7 cellular contexts compared by ENCODE assay signal in the genomic region with DNA sequence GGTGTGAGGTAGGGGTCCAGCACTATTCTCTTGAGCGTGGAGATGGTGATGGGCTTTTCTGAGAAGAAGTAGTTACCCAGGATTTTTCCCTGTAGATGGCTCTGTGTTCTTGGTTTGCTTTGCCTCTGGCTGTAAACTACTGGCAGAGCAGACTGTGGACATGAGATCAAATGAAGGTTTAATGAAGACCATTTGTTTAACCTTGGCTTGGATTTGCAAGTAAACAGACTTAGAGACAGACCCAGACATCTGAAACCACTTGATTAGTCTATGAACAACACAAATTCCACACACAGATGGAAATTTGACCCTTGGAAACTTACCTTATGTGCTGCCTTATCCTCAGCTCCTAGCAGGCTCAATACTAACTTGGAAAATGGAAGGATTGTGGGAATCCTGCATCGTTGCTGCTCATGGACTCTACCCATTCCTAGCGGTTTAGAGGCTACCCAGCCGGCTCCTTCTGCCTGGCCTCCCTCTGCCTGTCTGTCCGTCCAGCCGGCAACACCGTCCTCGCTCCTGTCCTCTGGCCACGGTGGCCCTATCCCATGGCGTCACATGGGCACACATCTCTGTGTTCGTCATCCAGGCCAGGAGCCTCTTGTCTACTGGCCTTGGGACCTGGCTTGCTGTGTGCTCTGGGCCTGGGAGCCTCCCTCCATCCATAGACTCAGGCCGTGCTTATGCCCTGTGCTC. TPM values are rescaled to one million over a fixed set of nuclear protein-coding genes. Genes with fewer than 3 reads are reported as not detected.
DNase-seq lines count a peak whose midpoint lies in the region; ATAC-seq and TF ChIP-seq lines count a peak whose summit lies in the region.
"Not testable (repeated sequence)": the region's sequence is repeated elsewhere in the genome, so short reads cannot be mapped to it uniquely, and the experiment has no call there.

No MANE protein-coding gene starts in this region.

- H3K36me3 ChIP-seq in SJSA1; heart left ventricle; hepatocyte (replicated peaks; ENCODE audit: insufficient read depth, low read depth); mucosa of descending colon (ENCODE audit: low read depth); spleen: not testable (repeated sequence)

- H3K27ac ChIP-seq in SJSA1, spleen: not testable (repeated sequence)
- H3K27ac ChIP-seq in heart left ventricle = peak overlapping the region in 6 of 12 donors; percentile 24 to 87 (median 60)
- peak overlapping the region; percentile 46 for H3K27ac ChIP-seq in hepatocyte

- peak; percentile 12 to 63 (median 43) for ATAC-seq in heart left ventricle
- ATAC-seq in mucosa of descending colon = not testable (repeated sequence)

- not testable (repeated sequence) for H3K9me2 ChIP-seq in hepatocyte (replicated peaks; ENCODE audit: insufficient read depth)

- H3K4me2 ChIP-seq in hepatocyte = not testable (repeated sequence)

- not testable (repeated sequence) for H4K20me1 ChIP-seq in hepatocyte (ENCODE audit: insufficient read depth, poor library complexity, severe bottlenecking)

- TF ChIP-seq CTCF in AG10803 (conservative IDR thresholded peaks at IDR 0.05; ENCODE audit: low read length); fibroblast of mammary gland (conservative IDR thresholded peaks at IDR 0.05; ENCODE audit: control insufficient read depth, insufficient read depth, low read depth, low read length); heart left ventricle (IDR thresholded peaks at IDR 0.05); hepatocyte (IDR thresholded peaks at IDR 0.05; ENCODE audit: poor library complexity); mucosa of descending colon (IDR thresholded peaks at IDR 0.05); spleen (IDR thresholded peaks at IDR 0.05 in 8 of 11, conservative IDR thresholded peaks at IDR 0.05 in 3 of 11): not testable (repeated sequence)

- not testable (repeated sequence) for H3K4me3 ChIP-seq in AG10803 (ENCODE audit: low read length); SJSA1; fibroblast of mammary gland (ENCODE audit: control insufficient read depth, low read depth, low read length); heart left ventricle; hepatocyte; mucosa of descending colon; spleen

- TF ChIP-seq POLR2A in heart left ventricle (IDR thresholded peaks at IDR 0.05); spleen (IDR thresholded peaks at IDR 0.05): not testable (repeated sequence)

- not testable (repeated sequence) for H3K79me2 ChIP-seq in hepatocyte

- intact Hi-C loops in heart left ventricle (cut with DNase I); mucosa of descending colon (cut with DNase I, micrococcal nuclease); spleen (cut with DNase I; ENCODE audit: low total_unique reads): not testable (repeated sequence)

- H3K4me1 ChIP-seq in SJSA1 (replicated peaks); heart left ventricle; hepatocyte (ENCODE audit: insufficient read depth); mucosa of descending colon (ENCODE audit: low read depth); spleen: not testable (repeated sequence)

- H3K9me3 ChIP-seq in SJSA1 (replicated peaks); heart left ventricle; hepatocyte (ENCODE audit: low read depth); mucosa of descending colon; spleen: not testable (repeated sequence)

- peak; percentile 3 for DNase-seq in AG10803 (ENCODE audit: low read depth)
- DNase-seq in SJSA1 (ENCODE audit: low read depth in 1 of 2, low spot score in 2 of 2) = peak; percentile 2 to 33
- DNase-seq in fibroblast of mammary gland (ENCODE audit: low read depth) = peak; percentile 20
- DNase-seq in heart left ventricle = peak in 2 of 5 donors; percentile 17 to 52
- not testable (repeated sequence) for DNase-seq in hepatocyte (ENCODE audit: low spot score)
- DNase-seq in mucosa of descending colon = peak in 2 of 3 donors; percentile 10 to 29
- peak; percentile 52 for DNase-seq in spleen

- 60 to 90% (median 88%) methylated on average over 3 to 12 of the region's 12 CpGs; no CpG with 5 or more reads in 1 of the 4 donors for WGBS in heart left ventricle, 4 donors
- WGBS in hepatocyte (ENCODE audit: low lambda C conversion rate, missing lambda C conversion rate) = 88% methylated on average over 12 of the region's 12 CpGs
- WGBS in spleen, 5 donors = 90 to 99% (median 97%) methylated on average over 8 to 12 of the region's 12 CpGs; no CpG with 5 or more reads in 1 of the 5 donors

- H2AFZ ChIP-seq in hepatocyte = not testable (repeated sequence)

- H3K27me3 ChIP-seq in SJSA1 (replicated peaks); heart left ventricle; hepatocyte; spleen (replicated peaks in 1 of 7): not testable (repeated sequence)

RNA-seq across cellular contexts. Expression of a gene that starts 50.0 kb away (rescaled TPM):
- 0.26 TPM in 1 of 2 replicates, not detected in the other for total RNA-seq in SJSA1 (2014; rRNA removed; shearing (Covaris generic))
- total RNA-seq in heart left ventricle (1 to 10 TPM in 8 of 9 donors, under 1 TPM in 1; 0.78 to 5.5 (median 1.5) TPM), hepatocyte (0.48 and 2.4 TPM in 2 replicates), mucosa of descending colon (1 to 10 TPM; 3.0 to 8.5 (median 6.0) TPM), spleen (10 to 100 TPM in 2 of 7 donors, 1 to 10 TPM in 5; 4.4 to 17.5 (median 8.5) TPM)
- polyA plus RNA-seq in heart left ventricle (1 to 10 TPM in 1 of 2 donors, under 1 TPM in 1; 0.80 to 2.6 TPM), hepatocyte (0.68 and 1.9 TPM in 2 replicates), spleen (1 to 10 TPM; 1.9 to 6.6 (median 3.7) TPM)

RNA-seq across cellular contexts. Expression of a gene that starts 57.2 kb away (rescaled TPM):
- total RNA-seq in SJSA1 (2014; rRNA removed; shearing (Covaris generic)) = 14.8 and 23.7 TPM in 2 replicates
- total RNA-seq in heart left ventricle (100 to 1,000 TPM in 2 of 9 donors, 10 to 100 TPM in 7; 10.2 to 140 (median 14.1) TPM), hepatocyte (9.5 and 24.7 TPM in 2 replicates), mucosa of descending colon (10 to 100 TPM in 2 of 3 donors, 1 to 10 TPM in 1; 7.1 to 12.2 (median 10.3) TPM), spleen (10 to 100 TPM in 4 of 7 donors, 1 to 10 TPM in 3; 6.6 to 18.3 (median 10.2) TPM)
- polyA plus RNA-seq in heart left ventricle (100 to 1,000 TPM in 1 of 2 donors, 10 to 100 TPM in 1; 26.5 to 109 TPM), hepatocyte (4.6 and 7.8 TPM in 2 replicates), spleen (10 to 100 TPM in 2 of 3 donors, 1 to 10 TPM in 1; 6.1 to 50.9 (median 10.6) TPM)
